1 cellular context compared by ENCODE assay signal in genomic region chr14:51658441-51659173, GRCh38.
TF ChIP-seq lines count a peak whose summit lies in the region.

No MANE protein-coding gene starts in this region.

TF ChIP-seq in HEK293, 187 proteins besides CTCF, POLR2A, EP300 and RAD21 (continued from another document):
- no peak for TF ChIP-seq ZNF148 (tag by site-specific recombination; IDR thresholded peaks at IDR 0.05; ENCODE audit: borderline replicate concordance)
